Comparison of ENCODE assay signal across 23 cellular contexts in genomic region chr5:138714694-138715093, GRCh38. TPM values are rescaled to one million over a fixed set of nuclear protein-coding genes. Genes with fewer than 3 reads are reported as not detected.
A peak's percentile ranks its signal among the peaks of the same experiment; 100 is the strongest.
DNase-seq lines count a peak whose midpoint lies in the region; ATAC-seq and TF ChIP-seq lines count a peak whose summit lies in the region.
"Had no signal": no experiment of that assay in that cellular context is flagged by ENCODE, and none has a peak within 500 bp of the region (broad histone marks: within the 10 kb centered on the region; RNA-seq: fewer than 3 reads in every experiment).

No MANE protein-coding gene starts in this region.

- H3K4me3 Mint-ChIP-seq in activated CD4-positive, alpha-beta T cell treated with anti-CD3 and anti-CD28 coated beads for 36 hours = no peak overlapping the region
- no peak overlapping the region for H3K4me3 Mint-ChIP-seq in activated CD4-positive, alpha-beta T cell treated with anti-CD3 and anti-CD28 coated beads, Interleukin-2, amount 10 ng/mL, durations not matched to agents 24 days and 14 days
- H3K4me3 Mint-ChIP-seq in activated T-helper 17 cell treated with anti-CD3 and anti-CD28 coated beads, Interleukin-2, amount 50 U/mL, for 72 hours = no peak overlapping the region
- H3K4me3 Mint-ChIP-seq in mesothelial cell of epicardium = no peak overlapping the region
- H3K4me3 Mint-ChIP-seq: CD14-positive monocyte; CD4-positive, alpha-beta T cell; CD8-positive, alpha-beta memory T cell; H9 had no signal

- H3K9me3 ChIP-seq in esophagus squamous epithelium (no peaks in the 10 kb centered on the region), colonic mucosa (no peaks in the 10 kb centered on the region)
- H3K9me3 ChIP-seq: A549; BE2C; BLaER1 treated with 17β-estradiol and CSF1 and Interleukin-3, amounts not matched to agents 10 nM and 100 nM had no signal

- peak; percentile 42 for ATAC-seq in activated CD4-positive, alpha-beta T cell treated with anti-CD3 and anti-CD28 coated beads for 36 hours
- peak; percentile 24 for ATAC-seq in activated T-helper 17 cell treated with anti-CD3 and anti-CD28 coated beads, Interleukin-2, amount 50 U/mL, for 72 hours (replicated peaks)
- ATAC-seq: A549, HCT116 had no signal

- no peak for DNase-seq in activated CD4-positive, alpha-beta T cell treated with anti-CD3 and anti-CD28 coated beads for 36 hours
- no peak for DNase-seq in activated CD4-positive, alpha-beta T cell treated with anti-CD3 and anti-CD28 coated beads, Interleukin-2, amount 10 ng/mL, durations not matched to agents 24 days and 14 days
- DNase-seq in mesothelial cell of epicardium (ENCODE audit: low spot score in 2 of 2, unreplicated experiment in 2 of 2) (no peak), NCI-H146 (lab: John Stamatoyannopoulos, UW) (no peak), esophagus squamous epithelium (lab: John Stamatoyannopoulos, UW) (no peak), colonic mucosa (no peak), OCI-M2 (lab: John Stamatoyannopoulos, UW; ENCODE audit: unreplicated experiment) (no peak)
- DNase-seq: AML-193; BE2C; CD4-positive, alpha-beta T cell; CD8-positive, alpha-beta memory T cell; DMS 273 treated with DMSO at 0.1 percent for 48 hours; DMS79; EL; GDM1; GM23248; H9 had no signal

- no peak overlapping the region for H3K27ac Mint-ChIP-seq in activated CD4-positive, alpha-beta T cell treated with anti-CD3 and anti-CD28 coated beads for 36 hours
- H3K27ac Mint-ChIP-seq in activated CD4-positive, alpha-beta T cell treated with anti-CD3 and anti-CD28 coated beads, Interleukin-2, amount 10 ng/mL, durations not matched to agents 24 days and 14 days = no peak overlapping the region
- H3K27ac Mint-ChIP-seq in activated T-helper 17 cell treated with anti-CD3 and anti-CD28 coated beads, Interleukin-2, amount 50 U/mL, for 72 hours = no peak overlapping the region
- peak overlapping the region; percentile 39 for H3K27ac Mint-ChIP-seq in mesothelial cell of epicardium
- H3K27ac Mint-ChIP-seq: CD14-positive monocyte; CD4-positive, alpha-beta T cell; CD8-positive, alpha-beta memory T cell had no signal

- CTCF ChIA-PET in activated CD4-positive, alpha-beta T cell treated with anti-CD3 and anti-CD28 coated beads for 36 hours (lab: Charles Lee) = interaction anchor here (0.7 to 1.2 kb wide), 2 partner anchors 10 to 73 kb away, joined by 3 read pairs; no protein-coding TSS in a partner anchor

- H3K27me3 Mint-ChIP-seq in activated CD4-positive, alpha-beta T cell treated with anti-CD3 and anti-CD28 coated beads for 36 hours = peaks cover 29% of the 10 kb centered on the region
- peaks cover 38% of the 10 kb centered on the region for H3K27me3 Mint-ChIP-seq in activated CD4-positive, alpha-beta T cell treated with anti-CD3 and anti-CD28 coated beads, Interleukin-2, amount 10 ng/mL, durations not matched to agents 24 days and 14 days
- peaks cover 23% of the 10 kb centered on the region for H3K27me3 Mint-ChIP-seq in activated T-helper 17 cell treated with anti-CD3 and anti-CD28 coated beads, Interleukin-2, amount 50 U/mL, for 72 hours
- no peaks in the 10 kb centered on the region for H3K27me3 Mint-ChIP-seq in mesothelial cell of epicardium (ENCODE audit: low read depth)

- no peak for TF ChIP-seq CTCF in mesothelial cell of epicardium (IDR thresholded peaks at IDR 0.05; ENCODE audit: unreplicated experiment)
- no peak for TF ChIP-seq CTCF in esophagus squamous epithelium (IDR thresholded peaks at IDR 0.05)
- TF ChIP-seq CTCF in colonic mucosa (IDR thresholded peaks at IDR 0.05) = no peak

- H3K4me3 ChIP-seq in esophagus squamous epithelium (no peak overlapping the region), colonic mucosa (no peak overlapping the region)
- H3K4me3 ChIP-seq: A549; BLaER1 treated with 17β-estradiol and CSF1 and Interleukin-3, amounts not matched to agents 10 nM and 100 nM; GM23248 had no signal

- no peak overlapping the region for H3K9ac ChIP-seq in colonic mucosa (ENCODE audit: low read depth in 2 of 2, low read length in 2 of 2)
- H3K9ac ChIP-seq: BLaER1 treated with 17β-estradiol and CSF1 and Interleukin-3, amounts not matched to agents 10 nM and 100 nM; GM23248 had no signal

- 79 to 83% methylated on average over 2 to 3 of the region's 3 CpGs for WGBS in esophagus squamous epithelium, 2 donors

- H3K4me1 Mint-ChIP-seq in activated CD4-positive, alpha-beta T cell treated with anti-CD3 and anti-CD28 coated beads for 36 hours = peaks cover 5% of the 10 kb centered on the region
- peaks cover 3% of the 10 kb centered on the region for H3K4me1 Mint-ChIP-seq in activated CD4-positive, alpha-beta T cell treated with anti-CD3 and anti-CD28 coated beads, Interleukin-2, amount 10 ng/mL, durations not matched to agents 24 days and 14 days
- H3K4me1 Mint-ChIP-seq in activated T-helper 17 cell treated with anti-CD3 and anti-CD28 coated beads, Interleukin-2, amount 50 U/mL, for 72 hours = no peaks in the 10 kb centered on the region
- peaks cover 27% of the 10 kb centered on the region for H3K4me1 Mint-ChIP-seq in mesothelial cell of epicardium
- H3K4me1 Mint-ChIP-seq: CD14-positive monocyte; CD8-positive, alpha-beta memory T cell had no signal

- no peaks in the 10 kb centered on the region for H3K36me3 Mint-ChIP-seq in activated CD4-positive, alpha-beta T cell treated with anti-CD3 and anti-CD28 coated beads for 36 hours (ENCODE audit: low read depth)
- H3K36me3 Mint-ChIP-seq in activated CD4-positive, alpha-beta T cell treated with anti-CD3 and anti-CD28 coated beads, Interleukin-2, amount 10 ng/mL, durations not matched to agents 24 days and 14 days (ENCODE audit: low read depth) = no peaks in the 10 kb centered on the region
- no peaks in the 10 kb centered on the region for H3K36me3 Mint-ChIP-seq in activated T-helper 17 cell treated with anti-CD3 and anti-CD28 coated beads, Interleukin-2, amount 50 U/mL, for 72 hours (ENCODE audit: low read depth)
- H3K36me3 Mint-ChIP-seq in mesothelial cell of epicardium = no peaks in the 10 kb centered on the region
- H3K36me3 Mint-ChIP-seq: CD14-positive monocyte; CD8-positive, alpha-beta memory T cell had no signal

- H3K4me1 ChIP-seq in esophagus squamous epithelium (peaks cover 0 to 7% (median 0%) of the 10 kb centered on the region in 3 donors), colonic mucosa (no peaks in the 10 kb centered on the region)
- H3K4me1 ChIP-seq: BE2C had no signal

- H3K27ac ChIP-seq in esophagus squamous epithelium (no peak overlapping the region), colonic mucosa (no peak overlapping the region)
- H3K27ac ChIP-seq: 22Rv1; A549; BLaER1 treated with 17β-estradiol and CSF1 and Interleukin-3, amounts not matched to agents 10 nM and 100 nM; GM23248 had no signal

- intact Hi-C loops in activated CD4-positive, alpha-beta T cell treated with anti-CD3 and anti-CD28 coated beads for 36 hours (cut with DNase I, micrococcal nuclease) = no loop called here
- intact Hi-C loops in activated CD4-positive, alpha-beta T cell treated with anti-CD3 and anti-CD28 coated beads, Interleukin-2, amount 10 ng/mL, durations not matched to agents 24 days and 14 days (cut with micrococcal nuclease) = no loop called here
- intact Hi-C loops in esophagus squamous epithelium (cut with DNase I) = no loop called here
- intact Hi-C loops in colonic mucosa (cut with DNase I) = no loop called here

- POLR2A ChIA-PET in activated CD4-positive, alpha-beta T cell treated with anti-CD3 and anti-CD28 coated beads for 36 hours (lab: Charles Lee) = no interaction called here

- no peaks in the 10 kb centered on the region for H3K9me3 Mint-ChIP-seq in activated CD4-positive, alpha-beta T cell treated with anti-CD3 and anti-CD28 coated beads for 36 hours (ENCODE audit: low read depth)
- no peaks in the 10 kb centered on the region for H3K9me3 Mint-ChIP-seq in activated CD4-positive, alpha-beta T cell treated with anti-CD3 and anti-CD28 coated beads, Interleukin-2, amount 10 ng/mL, durations not matched to agents 24 days and 14 days
- H3K9me3 Mint-ChIP-seq in activated T-helper 17 cell treated with anti-CD3 and anti-CD28 coated beads, Interleukin-2, amount 50 U/mL, for 72 hours = no peaks in the 10 kb centered on the region
- H3K9me3 Mint-ChIP-seq in mesothelial cell of epicardium = no peaks in the 10 kb centered on the region
- H3K9me3 Mint-ChIP-seq: CD14-positive monocyte; CD4-positive, alpha-beta T cell; CD8-positive, alpha-beta memory T cell; H9 had no signal

- H3K36me3 ChIP-seq in esophagus squamous epithelium (no peaks in the 10 kb centered on the region), colonic mucosa (no peaks in the 10 kb centered on the region)
- H3K36me3 ChIP-seq: BE2C; BLaER1 treated with 17β-estradiol and CSF1 and Interleukin-3, amounts not matched to agents 10 nM and 100 nM had no signal

- no peaks in the 10 kb centered on the region for H3K27me3 ChIP-seq in esophagus squamous epithelium
- H3K27me3 ChIP-seq in colonic mucosa = no peaks in the 10 kb centered on the region
- H3K27me3 ChIP-seq: BE2C; BLaER1 treated with 17β-estradiol and CSF1 and Interleukin-3, amounts not matched to agents 10 nM and 100 nM had no signal

- TF ChIP-seq POLR2A in esophagus squamous epithelium (IDR thresholded peaks at IDR 0.05) = no peak

RNA-seq across cellular contexts. Expression of gene CTNNA1, which starts 38.5 kb away (rescaled TPM):
- 10 to 100 TPM; 78.8 to 86.7 TPM for total RNA-seq in activated CD4-positive, alpha-beta T cell treated with anti-CD3 and anti-CD28 coated beads for 36 hours
- 58.7 and 78.6 TPM in 2 replicates for total RNA-seq in activated CD4-positive, alpha-beta T cell treated with anti-CD3 and anti-CD28 coated beads, Interleukin-2, amount 10 ng/mL, durations not matched to agents 24 days and 14 days
- total RNA-seq in activated T-helper 17 cell treated with anti-CD3 and anti-CD28 coated beads, Interleukin-2, amount 50 U/mL, for 72 hours = 10 to 100 TPM; 63.6 to 92.1 TPM
- total RNA-seq in mesothelial cell of epicardium = 397 to 427 TPM (median 416 TPM) in 3 replicates
- 100 to 1,000 TPM; 293 to 393 (median 348) TPM for total RNA-seq in esophagus squamous epithelium
- 100 to 1,000 TPM; 400 to 483 TPM for total RNA-seq in colonic mucosa
